1 cellular context compared by ENCODE assay signal in the genomic region with DNA sequence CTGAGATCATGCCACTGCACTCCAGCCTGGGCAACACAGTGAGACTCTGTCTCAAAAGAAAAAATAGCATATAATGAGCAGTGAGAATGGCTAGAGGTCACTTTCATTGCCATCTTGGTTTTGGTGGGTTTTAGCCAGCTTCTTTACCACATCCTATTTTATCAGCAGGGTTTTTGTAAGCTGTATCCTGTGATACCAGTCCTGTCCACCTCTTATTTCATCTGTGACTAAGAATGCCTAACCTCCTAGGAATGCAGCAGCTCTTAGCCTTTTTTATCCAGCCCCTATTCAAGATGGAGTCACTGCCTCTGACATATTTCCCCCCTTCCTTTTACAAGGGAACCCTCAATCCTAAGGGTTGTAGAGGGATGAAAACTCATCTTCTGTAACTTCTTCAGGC.
TF ChIP-seq lines count a peak whose summit lies in the region.

No MANE protein-coding gene starts in this region.

TF ChIP-seq in IMR-90, 13 proteins besides CTCF, POLR2A, EP300 and RAD21:
- TF ChIP-seq SMC3 (IDR thresholded peaks at IDR 0.05; ENCODE audit: low read depth, low read length) (no peak), RFX5 (IDR thresholded peaks at IDR 0.05; ENCODE audit: low read depth, low read length) (no peak), RCOR1 (IDR thresholded peaks at IDR 0.05; ENCODE audit: insufficient replicate concordance, low read length) (no peak), MXI1 (IDR thresholded peaks at IDR 0.05; ENCODE audit: borderline replicate concordance, low read depth, low read length) (no peak), BHLHE40 (IDR thresholded peaks at IDR 0.05; ENCODE audit: low read depth, low read length) (no peak), FOS (IDR thresholded peaks at IDR 0.05; ENCODE audit: low read depth, low read length) (no peak), MAFK (IDR thresholded peaks at IDR 0.05; ENCODE audit: low read depth, low read length) (no peak), CHD1 (IDR thresholded peaks at IDR 0.05; ENCODE audit: low read depth, low read length) (no peak), CEBPB (IDR thresholded peaks at IDR 0.05; ENCODE audit: low read depth, low read length) (no peak), NFE2L2 (IDR thresholded peaks at IDR 0.05; ENCODE audit: low read depth, low read length) (no peak), MAZ (IDR thresholded peaks at IDR 0.05; ENCODE audit: borderline replicate concordance, low read depth, low read length) (no peak)
- TF ChIP-seq, protein P1, sequence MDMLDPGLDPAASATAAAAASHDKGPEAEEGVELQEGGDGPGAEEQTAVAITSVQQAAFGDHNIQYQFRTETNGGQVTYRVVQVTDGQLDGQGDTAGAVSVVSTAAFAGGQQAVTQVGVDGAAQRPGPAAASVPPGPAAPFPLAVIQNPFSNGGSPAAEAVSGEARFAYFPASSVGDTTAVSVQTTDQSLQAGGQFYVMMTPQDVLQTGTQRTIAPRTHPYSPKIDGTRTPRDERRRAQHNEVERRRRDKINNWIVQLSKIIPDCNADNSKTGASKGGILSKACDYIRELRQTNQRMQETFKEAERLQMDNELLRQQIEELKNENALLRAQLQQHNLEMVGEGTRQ (IDR thresholded peaks at IDR 0.05; ENCODE audit: low read depth, low read length): no peak
- TF ChIP-seq, protein P2, sequence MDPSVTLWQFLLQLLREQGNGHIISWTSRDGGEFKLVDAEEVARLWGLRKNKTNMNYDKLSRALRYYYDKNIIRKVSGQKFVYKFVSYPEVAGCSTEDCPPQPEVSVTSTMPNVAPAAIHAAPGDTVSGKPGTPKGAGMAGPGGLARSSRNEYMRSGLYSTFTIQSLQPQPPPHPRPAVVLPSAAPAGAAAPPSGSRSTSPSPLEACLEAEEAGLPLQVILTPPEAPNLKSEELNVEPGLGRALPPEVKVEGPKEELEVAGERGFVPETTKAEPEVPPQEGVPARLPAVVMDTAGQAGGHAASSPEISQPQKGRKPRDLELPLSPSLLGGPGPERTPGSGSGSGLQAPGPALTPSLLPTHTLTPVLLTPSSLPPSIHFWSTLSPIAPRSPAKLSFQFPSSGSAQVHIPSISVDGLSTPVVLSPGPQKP (IDR thresholded peaks at IDR 0.05; ENCODE audit: borderline replicate concordance, low read depth, low read length): no peak
TF ChIP-seq in IMR-90: peak in this region for 0.
